In the genomic region with DNA sequence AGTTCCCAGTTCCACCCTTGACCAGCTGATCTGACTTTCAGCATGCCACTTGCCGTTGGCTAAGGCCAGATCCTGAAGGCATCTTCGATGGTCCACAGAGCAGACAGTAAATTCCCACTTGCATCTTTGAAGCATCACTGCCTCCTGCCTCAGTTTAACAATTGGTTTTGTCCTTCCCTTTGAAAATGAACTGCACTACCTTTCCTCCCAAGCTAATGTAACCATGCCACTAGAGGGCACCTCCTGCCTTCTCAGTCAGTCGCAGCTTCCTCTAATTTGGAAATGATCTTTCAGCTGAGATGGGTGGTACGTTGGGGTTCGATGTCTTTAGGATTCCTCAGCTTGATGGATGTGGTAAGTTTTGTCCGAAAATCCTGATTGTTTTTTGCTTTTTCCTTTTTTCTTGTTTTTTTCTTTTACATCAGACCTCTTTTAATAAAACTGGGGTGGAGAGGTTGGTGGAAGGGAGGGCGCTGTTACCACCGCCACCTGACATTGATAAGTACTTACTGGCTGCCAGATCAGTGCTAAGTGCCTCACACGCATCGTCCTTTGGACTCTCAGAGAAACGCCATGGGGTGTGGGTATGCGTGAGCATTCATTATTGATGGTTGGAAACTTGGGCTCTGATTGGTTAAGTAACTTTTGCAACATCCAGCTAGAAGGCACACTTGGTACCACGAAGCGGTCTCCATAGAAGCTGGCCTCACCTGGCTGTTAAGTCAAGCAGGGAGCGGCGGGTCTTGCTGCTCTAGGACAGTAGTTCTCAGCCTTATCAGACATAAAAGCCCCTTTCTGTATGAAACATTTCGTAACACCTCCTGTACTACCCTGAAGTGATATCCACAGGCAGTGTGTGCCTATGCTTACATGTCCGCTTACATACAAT, we compare ENCODE assay signal across 8 cellular contexts. TPM values are rescaled to one million over a fixed set of nuclear protein-coding genes. Genes with fewer than 3 reads are reported as not detected.
DNase-seq lines count a peak whose midpoint lies in the region; ATAC-seq and TF ChIP-seq lines count a peak whose summit lies in the region.

No MANE protein-coding gene starts in this region.

- H3K36me3 ChIP-seq in ectodermal cell (ENCODE audit: control insufficient read depth, insufficient read depth, low read length): no peaks in the 10 kb centered on the region
- no peaks in the 10 kb centered on the region for H3K36me3 ChIP-seq in lung (ENCODE audit: control insufficient read depth in 2 of 2, insufficient read depth in 2 of 2, low read length in 2 of 2)

- peak overlapping the region; percentile 92 for H3K4me3 Mint-ChIP-seq in activated CD4-positive, alpha-beta T cell treated with anti-CD3 and anti-CD28 coated beads, Interleukin-2, amount 10 ng/mL, durations not matched to agents 24 days and 14 days

- peak overlapping the region; percentile 99 for H3K27ac Mint-ChIP-seq in activated CD4-positive, alpha-beta T cell treated with anti-CD3 and anti-CD28 coated beads, Interleukin-2, amount 10 ng/mL, durations not matched to agents 24 days and 14 days

- peaks cover 3% of the 10 kb centered on the region for H3K9me3 Mint-ChIP-seq in activated CD4-positive, alpha-beta T cell treated with anti-CD3 and anti-CD28 coated beads, Interleukin-2, amount 10 ng/mL, durations not matched to agents 24 days and 14 days

- H3K4me1 ChIP-seq in ectodermal cell (ENCODE audit: control insufficient read depth, insufficient read depth, low read length) (peaks cover 1% of the 10 kb centered on the region), lung (ENCODE audit: control insufficient read depth in 2 of 2, insufficient read depth in 2 of 2, low read length in 2 of 2) (no peaks in the 10 kb centered on the region)

- H3K4me3 ChIP-seq in ectodermal cell (ENCODE audit: insufficient read depth, low read depth, low read length) (peak overlapping the region; percentile 18), lung (no peak overlapping the region)

- intact Hi-C loops in activated CD4-positive, alpha-beta T cell treated with anti-CD3 and anti-CD28 coated beads, Interleukin-2, amount 10 ng/mL, durations not matched to agents 24 days and 14 days (cut with micrococcal nuclease): loop anchor here (1.0 to 10.0 kb wide), 10 partner anchors 12 to 1106 kb away; partner anchors contain the start of genes GABRB2 and SLU7

- H3K27me3 Mint-ChIP-seq in activated CD4-positive, alpha-beta T cell treated with anti-CD3 and anti-CD28 coated beads, Interleukin-2, amount 10 ng/mL, durations not matched to agents 24 days and 14 days: no peaks in the 10 kb centered on the region

- H3K9me3 ChIP-seq in ectodermal cell (ENCODE audit: control insufficient read depth, low read length) (no peaks in the 10 kb centered on the region), lung (ENCODE audit: control insufficient read depth in 2 of 2, insufficient read depth in 1 of 2, low read length in 1 of 2) (no peaks in the 10 kb centered on the region)

- H3K36me3 Mint-ChIP-seq in activated CD4-positive, alpha-beta T cell treated with anti-CD3 and anti-CD28 coated beads, Interleukin-2, amount 10 ng/mL, durations not matched to agents 24 days and 14 days (ENCODE audit: low read depth): no peaks in the 10 kb centered on the region

- 18 to 19% methylated on average over 18 of the region's 18 CpGs for WGBS in ectodermal cell, 2 experiments
- WGBS in lung, 2 donors: 2 to 3% methylated on average over 18 of the region's 18 CpGs

- H3K27me3 ChIP-seq in ectodermal cell (ENCODE audit: control insufficient read depth, insufficient read depth, low read length, poor library complexity, severe bottlenecking) (no peaks in the 10 kb centered on the region), lung (ENCODE audit: control insufficient read depth, insufficient read depth) (no peaks in the 10 kb centered on the region)

- peak; percentile 33 for ATAC-seq in GM19023 (IDR thresholded peaks at IDR 0.05; ENCODE audit: unreplicated experiment)
- peak; percentile 42 for ATAC-seq in HG03280 (IDR thresholded peaks at IDR 0.05; ENCODE audit: unreplicated experiment)
- peak; percentile 64 for ATAC-seq in lung (ENCODE audit: insufficient read depth, low FRiP score)

- H3K4me1 Mint-ChIP-seq in activated CD4-positive, alpha-beta T cell treated with anti-CD3 and anti-CD28 coated beads, Interleukin-2, amount 10 ng/mL, durations not matched to agents 24 days and 14 days: peaks cover 56% of the 10 kb centered on the region

- DNase-seq in Ammon's horn (ENCODE audit: low spot score): peak; percentile 92
- DNase-seq in NCI-H460 (ENCODE audit: extremely low read depth, low read depth): peak; percentile 59
- DNase-seq in activated CD4-positive, alpha-beta T cell treated with anti-CD3 and anti-CD28 coated beads, Interleukin-2, amount 10 ng/mL, durations not matched to agents 24 days and 14 days: peak; percentile 90
- peak; percentile 40 for DNase-seq in lung (ENCODE audit: low spot score)
- peak; percentile 34 for DNase-seq in stimulated activated CD8-positive, alpha-beta memory T cell treated with anti-CD3 and anti-CD28 coated beads, Interleukin-12 subunit alpha, Interleukin-12 subunit beta, amount 100 ng/mL, for 1 hour (ENCODE audit: low read depth)

- H3K27ac ChIP-seq in ectodermal cell (ENCODE audit: insufficient read depth, low read depth, low read length, poor library complexity, severe bottlenecking): no peak overlapping the region
- peak overlapping the region in 1 of 2 donors; percentile 15 for H3K27ac ChIP-seq in lung (ENCODE audit: low read depth in 1 of 2, low read length in 1 of 2)

- peak; percentile 61 for TF ChIP-seq CTCF in lung (IDR thresholded peaks at IDR 0.05; ENCODE audit: control extremely low read depth, extremely low read depth)

RNA-seq across cellular contexts. Expression of gene PTTG1, which starts 16.9 kb away (rescaled TPM):
- total RNA-seq in NCI-H460 (2014; rRNA removed; shearing (Covaris generic)): 341 and 362 TPM in 2 replicates
- 299 and 440 TPM in 2 replicates for polyA plus RNA-seq in NCI-H460 (2014; cell fraction: nucleus; rRNA removed)
- total RNA-seq in activated CD4-positive, alpha-beta T cell treated with anti-CD3 and anti-CD28 coated beads, Interleukin-2, amount 10 ng/mL, durations not matched to agents 24 days and 14 days: 88.9 and 94.3 TPM in 2 replicates
- polyA plus RNA-seq in ectodermal cell (2013, experiment 1 of 4): 244 TPM
- polyA plus RNA-seq in ectodermal cell (2013, experiment 2 of 4): 212 TPM
- polyA plus RNA-seq in ectodermal cell (2013, experiment 3 of 4): 282 TPM
- 300 TPM for polyA plus RNA-seq in ectodermal cell (2013, experiment 4 of 4)
- 10 to 100 TPM in 1 of 2 donors, 1 to 10 TPM in 1; 4.0 to 17.1 TPM for total RNA-seq in lung
- 10 to 100 TPM; 13.7 to 29.2 TPM for polyA plus RNA-seq in lung

RNA-seq across cellular contexts. Expression of gene SLU7, which starts 19.7 kb away (rescaled TPM):
- 39.9 and 55.6 TPM in 2 replicates for total RNA-seq in NCI-H460 (2014; rRNA removed; shearing (Covaris generic))
- polyA plus RNA-seq in NCI-H460 (2014; cell fraction: nucleus; rRNA removed): 15.8 and 38.1 TPM in 2 replicates
- 38.4 and 39.8 TPM in 2 replicates for total RNA-seq in activated CD4-positive, alpha-beta T cell treated with anti-CD3 and anti-CD28 coated beads, Interleukin-2, amount 10 ng/mL, durations not matched to agents 24 days and 14 days
- 41.7 TPM for polyA plus RNA-seq in ectodermal cell (2013, experiment 1 of 4)
- 40.4 TPM for polyA plus RNA-seq in ectodermal cell (2013, experiment 2 of 4)
- polyA plus RNA-seq in ectodermal cell (2013, experiment 3 of 4): 37.8 TPM
- 38.2 TPM for polyA plus RNA-seq in ectodermal cell (2013, experiment 4 of 4)
- total RNA-seq in lung: 10 to 100 TPM; 35.2 to 35.6 TPM
- polyA plus RNA-seq in lung: 10 to 100 TPM; 26.7 to 34.4 TPM

RNA-seq across cellular contexts. Expression of gene FAM200C, which starts 38.7 kb away (rescaled TPM):
- 4.9 and 6.2 TPM in 2 replicates for total RNA-seq in NCI-H460 (2014; rRNA removed; shearing (Covaris generic))
- 7.0 and 12.7 TPM in 2 replicates for polyA plus RNA-seq in NCI-H460 (2014; cell fraction: nucleus; rRNA removed)
- total RNA-seq in activated CD4-positive, alpha-beta T cell treated with anti-CD3 and anti-CD28 coated beads, Interleukin-2, amount 10 ng/mL, durations not matched to agents 24 days and 14 days: 1.4 and 1.5 TPM in 2 replicates
- 14.1 TPM for polyA plus RNA-seq in ectodermal cell (2013, experiment 1 of 4)
- 12.1 TPM for polyA plus RNA-seq in ectodermal cell (2013, experiment 2 of 4)
- 11.2 TPM for polyA plus RNA-seq in ectodermal cell (2013, experiment 3 of 4)
- 12.7 TPM for polyA plus RNA-seq in ectodermal cell (2013, experiment 4 of 4)
- 10 to 100 TPM in 1 of 2 donors, 1 to 10 TPM in 1; 3.0 to 12.3 TPM for total RNA-seq in lung
- polyA plus RNA-seq in lung: 1 to 10 TPM; 1.1 to 4.3 TPM

Comparison
In these comparisons a context has a peak if more than half of its experiments do, and no peak if none do; other contexts are left out.
1. DNase-seq: peak in every context shown above with its lines; median percentile 92 in Ammon's horn; 90 in activated CD4-positive, alpha-beta T cell treated with anti-CD3 and anti-CD28 coated beads, Interleukin-2, amount 10 ng/mL, durations not matched to agents 24 days and 14 days; 59 in NCI-H460; 40 in lung; 34 in stimulated activated CD8-positive, alpha-beta memory T cell treated with anti-CD3 and anti-CD28 coated beads, Interleukin-12 subunit alpha, Interleukin-12 subunit beta, amount 100 ng/mL, for 1 hour.